In the genomic region with DNA sequence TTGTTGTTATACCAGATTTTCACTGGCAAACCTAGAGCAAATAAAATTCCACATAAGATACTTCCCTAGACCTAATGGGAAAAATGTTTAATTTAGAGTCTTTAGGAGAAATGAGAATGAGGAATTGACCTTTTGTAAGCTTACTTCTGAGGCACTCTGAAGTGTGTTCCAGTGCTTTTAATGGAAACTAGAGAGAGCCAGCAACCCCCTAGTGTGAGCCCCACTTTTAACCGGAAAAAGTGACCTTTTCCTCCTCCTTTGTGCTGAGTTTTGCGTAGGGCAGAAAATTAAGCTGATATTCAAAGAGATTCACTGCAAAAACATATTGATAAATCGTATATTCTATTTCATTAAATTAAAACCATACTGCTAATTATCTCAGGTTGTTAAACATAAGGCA, we compare ENCODE assay signal across 12 cellular contexts. TPM values are rescaled to one million over a fixed set of nuclear protein-coding genes. Genes with fewer than 3 reads are reported as not detected.
A peak's percentile ranks its signal among the peaks of the same experiment; 100 is the strongest.
DNase-seq lines count a peak whose midpoint lies in the region; ATAC-seq and TF ChIP-seq lines count a peak whose summit lies in the region.
"Had no signal": no experiment of that assay in that cellular context is flagged by ENCODE, and none has a peak within 500 bp of the region (broad histone marks: within the 10 kb centered on the region; RNA-seq: fewer than 3 reads in every experiment).

No MANE protein-coding gene starts in this region.

- H3K36me3 ChIP-seq in SU-DHL-6 (ENCODE audit: low read length) (peaks cover 5% of the 10 kb centered on the region; the same call in 1 of the 2 replicates), transverse colon (no peaks in the 10 kb centered on the region)
- H3K36me3 ChIP-seq: adrenal gland, MG63 had no signal

- H3K9me3 ChIP-seq in SU-DHL-6 (ENCODE audit: insufficient read depth, low read length) (no peaks in the 10 kb centered on the region), transverse colon (no peaks in the 10 kb centered on the region)
- H3K9me3 ChIP-seq: adrenal gland, MG63 had no signal

- H3K27me3 ChIP-seq in SU-DHL-6 (ENCODE audit: low read length) (no peaks in the 10 kb centered on the region), transverse colon (peaks cover 26% of the 10 kb centered on the region)

- H3K4me2 ChIP-seq in SU-DHL-6 (ENCODE audit: low read depth, low read length, poor library complexity, severe bottlenecking): peak overlapping the region; percentile 91

- H3F3A ChIP-seq in SU-DHL-6 (ENCODE audit: insufficient read depth): peaks cover 87% of the 10 kb centered on the region

- in situ Hi-C loops in transverse colon (cut with MboI; ENCODE audit: low pct_ligation_motif_present in 1 of 4, low pct_unique_long_range_greater_than_20kb in 1 of 4, low sequenced_read_pairs in 3 of 4): no loop called here

- DNase-seq in activated naive CD4-positive, alpha-beta T cell treated with anti-CD3 and anti-CD28 coated beads, Interleukin-2, amount 10 ng/mL, durations not matched to agents 7 days and 5 days: no peak
- DNase-seq in activated naive CD4-positive, alpha-beta T cell treated with Interleukin-2 at 50 U/mL for 16 hours: no peak
- no peak for DNase-seq in effector memory CD8-positive, alpha-beta T cell
- no peak for DNase-seq in transverse colon
- DNase-seq in left colon: no peak
- DNase-seq: adrenal gland; MG63; NCI-H2171 treated with DMSO at 0.1 percent for 48 hours; stimulated activated CD4-positive, alpha-beta T cell treated with anti-CD3 and anti-CD28 coated beads, Interleukin-1b, Interleukin-23, amount 100 ng/mL, for 48 hours had no signal

- no peak overlapping the region for H2AFZ ChIP-seq in SU-DHL-6 (ENCODE audit: low read depth, low read length, severe bottlenecking)

- no peaks in the 10 kb centered on the region for H4K20me1 ChIP-seq in SU-DHL-6 (ENCODE audit: low read depth, low read length)

- TF ChIP-seq EP300 in transverse colon (IDR thresholded peaks at IDR 0.05; ENCODE audit: low read depth): no peak

- H3K9ac ChIP-seq in SU-DHL-6 (ENCODE audit: low read length): peak overlapping the region; percentile 72

- H3K27ac ChIP-seq in SU-DHL-6 (ENCODE audit: low read depth, low read length) (peak overlapping the region; percentile 93), transverse colon (peak overlapping the region; percentile 71 to 84 (median 80))
- H3K27ac ChIP-seq: adrenal gland had no signal

- H3K27ac Mint-ChIP-seq in activated naive CD4-positive, alpha-beta T cell treated with anti-CD3 and anti-CD28 coated beads, Interleukin-2, amount 10 ng/mL, durations not matched to agents 7 days and 5 days: peak overlapping the region; percentile 99
- peak overlapping the region; percentile 93 to 95 for H3K27ac Mint-ChIP-seq in effector memory CD8-positive, alpha-beta T cell

- intact Hi-C loops in transverse colon (cut with DNase I; ENCODE audit: low total_unique reads): no loop called here
- intact Hi-C loops in left colon (cut with DNase I, micrococcal nuclease): no loop called here

- H3K9me3 Mint-ChIP-seq in activated naive CD4-positive, alpha-beta T cell treated with anti-CD3 and anti-CD28 coated beads, Interleukin-2, amount 10 ng/mL, durations not matched to agents 7 days and 5 days: no peaks in the 10 kb centered on the region
- no peaks in the 10 kb centered on the region for H3K9me3 Mint-ChIP-seq in effector memory CD8-positive, alpha-beta T cell

- TF ChIP-seq CTCF in SU-DHL-6 (IDR thresholded peaks at IDR 0.05; ENCODE audit: insufficient read depth, low read length, poor library complexity, severe bottlenecking) (no peak), transverse colon (IDR thresholded peaks at IDR 0.05) (no peak)

- H3K79me2 ChIP-seq in SU-DHL-6 (ENCODE audit: insufficient read depth, low read length): peaks cover 98% of the 10 kb centered on the region

- WGBS in transverse colon (ENCODE audit: low coverage in 1 of 2), 2 donors: 61 to 80% methylated on average over 2 to 3 of the region's 3 CpGs

- H3K9me2 ChIP-seq in SU-DHL-6 (replicated peaks; ENCODE audit: insufficient read depth, low read length): no peaks in the 10 kb centered on the region

- H3K4me3 ChIP-seq in SU-DHL-6 (ENCODE audit: insufficient read depth, low read length, poor library complexity, severe bottlenecking) (peak overlapping the region; percentile 81), transverse colon (peak overlapping the region in 1 of 4 donors; percentile 18)
- H3K4me3 ChIP-seq: adrenal gland, MG63 had no signal

- TF ChIP-seq POLR2A in transverse colon (IDR thresholded peaks at IDR 0.05): no peak

- no peaks in the 10 kb centered on the region for H3K4me1 ChIP-seq in transverse colon
- H3K4me1 ChIP-seq: adrenal gland had no signal

- H3K36me3 Mint-ChIP-seq in activated naive CD4-positive, alpha-beta T cell treated with anti-CD3 and anti-CD28 coated beads, Interleukin-2, amount 10 ng/mL, durations not matched to agents 7 days and 5 days: peaks cover 87% of the 10 kb centered on the region
- peaks cover 64% of the 10 kb centered on the region for H3K36me3 Mint-ChIP-seq in effector memory CD8-positive, alpha-beta T cell (ENCODE audit: insufficient read depth)

- no peaks in the 10 kb centered on the region for H3K27me3 Mint-ChIP-seq in activated naive CD4-positive, alpha-beta T cell treated with anti-CD3 and anti-CD28 coated beads, Interleukin-2, amount 10 ng/mL, durations not matched to agents 7 days and 5 days
- no peaks in the 10 kb centered on the region for H3K27me3 Mint-ChIP-seq in effector memory CD8-positive, alpha-beta T cell

- CTCF ChIA-PET in activated naive CD4-positive, alpha-beta T cell treated with anti-CD3 and anti-CD28 coated beads, Interleukin-2, amount 10 ng/mL, durations not matched to agents 7 days and 5 days (lab: Charles Lee): interaction anchor here (0.6 to 8.3 kb wide), 12 partner anchors 12 to 104 kb away, joined by 3 to 75 read pairs (median 4); no protein-coding TSS in a partner anchor

- peaks cover 31% of the 10 kb centered on the region for H3K4me1 Mint-ChIP-seq in activated naive CD4-positive, alpha-beta T cell treated with anti-CD3 and anti-CD28 coated beads, Interleukin-2, amount 10 ng/mL, durations not matched to agents 7 days and 5 days
- H3K4me1 Mint-ChIP-seq in effector memory CD8-positive, alpha-beta T cell (ENCODE audit: low read depth in 2 of 2): peaks cover 61 to 80% of the 10 kb centered on the region in 2 donors

- no peak for ATAC-seq in effector memory CD8-positive, alpha-beta T cell (replicated peaks)
- ATAC-seq in GM19351 (IDR thresholded peaks at IDR 0.05; ENCODE audit: unreplicated experiment) (no peak), left colon (no peak), GM19455 (IDR thresholded peaks at IDR 0.05; ENCODE audit: unreplicated experiment) (no peak)

- peak overlapping the region; percentile 99 for H3K4me3 Mint-ChIP-seq in activated naive CD4-positive, alpha-beta T cell treated with anti-CD3 and anti-CD28 coated beads, Interleukin-2, amount 10 ng/mL, durations not matched to agents 7 days and 5 days
- H3K4me3 Mint-ChIP-seq in effector memory CD8-positive, alpha-beta T cell: peak overlapping the region; percentile 93 to 96

RNA-seq across cellular contexts. Expression of a gene that starts 5.2 kb away (rescaled TPM):
- total RNA-seq in transverse colon (100 to 1,000 TPM in 1 of 4 donors, 10 to 100 TPM in 1, 1 to 10 TPM in 2; 9.2 to 116 (median 29.1) TPM), left colon (10 to 100 TPM in 1 of 2 donors, 1 to 10 TPM in 1; 5.6 to 11.2 TPM)
